Comparison of ENCODE assay signal across 7 cellular contexts in genomic region chr4:1292703-1293011, GRCh38. TPM values are rescaled to one million over a fixed set of nuclear protein-coding genes. Genes with fewer than 3 reads are reported as not detected.
DNase-seq lines count a peak whose midpoint lies in the region; ATAC-seq and TF ChIP-seq lines count a peak whose summit lies in the region.
"Not testable (repeated sequence)": the region's sequence is repeated elsewhere in the genome, so short reads cannot be mapped to it uniquely, and the experiment has no call there.

No MANE protein-coding gene starts in this region.

- H4K91ac ChIP-seq in IMR-90 (ENCODE audit: insufficient read depth, low read depth, low read length); mesenchymal stem cell (ENCODE audit: low read length): not testable (repeated sequence)

- H2BK120ac ChIP-seq in IMR-90 (ENCODE audit: low read depth, low read length); mesenchymal stem cell (ENCODE audit: low read depth, low read length): not testable (repeated sequence)

- not testable (repeated sequence) for TF ChIP-seq CTCF in CD4-positive, alpha-beta T cell (IDR thresholded peaks at IDR 0.05); IMR-90 (conservative IDR thresholded peaks at IDR 0.05; ENCODE audit: low read depth, low read length)

- H3K4me1 ChIP-seq in IMR-90 (ENCODE audit: control insufficient read depth, insufficient read depth, low read length) = not testable (repeated sequence)
- peaks cover 44% of the 10 kb centered on the region for H3K4me1 ChIP-seq in mesenchymal stem cell (ENCODE audit: control insufficient read depth, insufficient read depth, low read depth, low read length)

- H3K27me3 ChIP-seq in CD4-positive, alpha-beta T cell (ENCODE audit: control insufficient read depth, insufficient read depth, low read length); IMR-90 (ENCODE audit: control insufficient read depth, insufficient read depth, low read length); mesenchymal stem cell (ENCODE audit: control insufficient read depth in 1 of 2, insufficient read depth in 1 of 2, low read length in 2 of 2): not testable (repeated sequence)

- not testable (repeated sequence) for H3K27me3 Mint-ChIP-seq in CD4-positive, alpha-beta T cell; activated CD4-positive, alpha-beta T cell treated with anti-CD3 and anti-CD28 coated beads for 36 hours; activated naive CD4-positive, alpha-beta T cell treated with anti-CD3 and anti-CD28 coated beads, Interleukin-2, amount 10 ng/mL, durations not matched to agents 7 days and 5 days

- WGBS in IMR-90 (ENCODE audit: extremely low coverage in 2 of 2, insufficient read length in 1 of 2), 2 experiments = no CpG with 5 or more reads among the region's 8 CpGs
- 97% methylated on average over 4 of the region's 8 CpGs for WGBS in mesenchymal stem cell

- intact Hi-C loops in CD4-positive, alpha-beta T cell (cut with DNase I, micrococcal nuclease); IMR-90 (cut with micrococcal nuclease); activated CD4-positive, alpha-beta T cell treated with anti-CD3 and anti-CD28 coated beads for 36 hours (cut with DNase I, micrococcal nuclease); posterior vena cava (cut with DNase I): not testable (repeated sequence)

- H3K36me3 Mint-ChIP-seq in CD4-positive, alpha-beta T cell (ENCODE audit: low read depth) = peaks cover 23% of the 10 kb centered on the region
- H3K36me3 Mint-ChIP-seq in activated CD4-positive, alpha-beta T cell treated with anti-CD3 and anti-CD28 coated beads for 36 hours (ENCODE audit: low read depth) = peaks cover 13% of the 10 kb centered on the region
- H3K36me3 Mint-ChIP-seq in activated naive CD4-positive, alpha-beta T cell treated with anti-CD3 and anti-CD28 coated beads, Interleukin-2, amount 10 ng/mL, durations not matched to agents 7 days and 5 days = peaks cover 23% of the 10 kb centered on the region

- not testable (repeated sequence) for H3K23ac ChIP-seq in IMR-90 (ENCODE audit: low read depth, low read length); mesenchymal stem cell (ENCODE audit: low read length in 2 of 2)

- dilution Hi-C loops in IMR-90 (cut with HindIII; ENCODE audit: low sequenced_read_pairs, unreplicated experiment) = not testable (repeated sequence)

- peaks cover 59% of the 10 kb centered on the region for H3K4me1 Mint-ChIP-seq in CD4-positive, alpha-beta T cell (ENCODE audit: low read depth)
- H3K4me1 Mint-ChIP-seq in activated CD4-positive, alpha-beta T cell treated with anti-CD3 and anti-CD28 coated beads for 36 hours = peaks cover 63% of the 10 kb centered on the region
- H3K4me1 Mint-ChIP-seq in activated naive CD4-positive, alpha-beta T cell treated with anti-CD3 and anti-CD28 coated beads, Interleukin-2, amount 10 ng/mL, durations not matched to agents 7 days and 5 days = peaks cover 49% of the 10 kb centered on the region

- peak overlapping the region; percentile 75 for H2AK9ac ChIP-seq in IMR-90 (replicated peaks; ENCODE audit: low read depth, low read length, poor library complexity)

- DNase-seq in CD4-positive, alpha-beta T cell; IMR-90; activated CD4-positive, alpha-beta T cell treated with anti-CD3 and anti-CD28 coated beads for 36 hours; mesenchymal stem cell: not testable (repeated sequence)
- DNase-seq in activated naive CD4-positive, alpha-beta T cell treated with anti-CD3 and anti-CD28 coated beads, Interleukin-2, amount 10 ng/mL, durations not matched to agents 7 days and 5 days = peak; percentile 61
- DNase-seq in epidermal melanocyte (ENCODE audit: insufficient read length, low spot score) = peak; percentile 11
- peak; percentile 68 for DNase-seq in posterior vena cava (ENCODE audit: low spot score)

- H3K4me3 ChIP-seq in IMR-90 (ENCODE audit: insufficient read depth, low read depth, low read length); mesenchymal stem cell (ENCODE audit: insufficient read depth in 1 of 2, low read depth in 1 of 2, low read length in 2 of 2): not testable (repeated sequence)

- not testable (repeated sequence) for H4K8ac ChIP-seq in IMR-90 (ENCODE audit: low read depth in 2 of 2, low read length in 2 of 2); mesenchymal stem cell (ENCODE audit: low read length)

- H3K27ac ChIP-seq in CD4-positive, alpha-beta T cell (ENCODE audit: low read depth, low read length); IMR-90 (ENCODE audit: insufficient read depth, low read length); mesenchymal stem cell (ENCODE audit: low read length, poor library complexity, severe bottlenecking): not testable (repeated sequence)

- H4K20me1 ChIP-seq in IMR-90 (ENCODE audit: insufficient read depth, low read length) = peaks cover 70% of the 10 kb centered on the region

- not testable (repeated sequence) for H3K56ac ChIP-seq in IMR-90 (ENCODE audit: extremely low read depth, insufficient read depth, low read length)

- not testable (repeated sequence) for H2BK5ac ChIP-seq in IMR-90 (ENCODE audit: low read depth, low read length, poor library complexity, severe bottlenecking); mesenchymal stem cell (ENCODE audit: low read depth, low read length, poor library complexity, severe bottlenecking)

- not testable (repeated sequence) for H3K18ac ChIP-seq in IMR-90 (ENCODE audit: low read depth, low read length); mesenchymal stem cell (ENCODE audit: low read depth in 1 of 2, low read length in 2 of 2)

- not testable (repeated sequence) for TF ChIP-seq RAD21 in IMR-90 (IDR thresholded peaks at IDR 0.05; ENCODE audit: low read length)

- H3K9me3 ChIP-seq in CD4-positive, alpha-beta T cell (ENCODE audit: control insufficient read depth, low read length); IMR-90 (ENCODE audit: control insufficient read depth, insufficient read depth, low read length); mesenchymal stem cell (ENCODE audit: control insufficient read depth, low read length): not testable (repeated sequence)

- H3K4me3 Mint-ChIP-seq in CD4-positive, alpha-beta T cell = peak overlapping the region; percentile 93
- H3K4me3 Mint-ChIP-seq in activated CD4-positive, alpha-beta T cell treated with anti-CD3 and anti-CD28 coated beads for 36 hours = not testable (repeated sequence)
- peak overlapping the region; percentile 2 for H3K4me3 Mint-ChIP-seq in activated naive CD4-positive, alpha-beta T cell treated with anti-CD3 and anti-CD28 coated beads, Interleukin-2, amount 10 ng/mL, durations not matched to agents 7 days and 5 days

- not testable (repeated sequence) for H3K9me3 Mint-ChIP-seq in CD4-positive, alpha-beta T cell; activated CD4-positive, alpha-beta T cell treated with anti-CD3 and anti-CD28 coated beads for 36 hours (ENCODE audit: low read depth); activated naive CD4-positive, alpha-beta T cell treated with anti-CD3 and anti-CD28 coated beads, Interleukin-2, amount 10 ng/mL, durations not matched to agents 7 days and 5 days

- not testable (repeated sequence) for H3K4me2 ChIP-seq in IMR-90 (ENCODE audit: low read depth, low read length); mesenchymal stem cell (ENCODE audit: low read length, poor library complexity, severe bottlenecking)

- not testable (repeated sequence) for H2BK12ac ChIP-seq in mesenchymal stem cell (ENCODE audit: low read length in 2 of 2)

- H2BK15ac ChIP-seq in IMR-90 (ENCODE audit: low read depth, low read length); mesenchymal stem cell (ENCODE audit: low read depth, poor library complexity, severe bottlenecking): not testable (repeated sequence)

- not testable (repeated sequence) for H2AFZ ChIP-seq in IMR-90 (replicated peaks; ENCODE audit: low read length, poor library complexity); mesenchymal stem cell (ENCODE audit: low read depth, low read length)

- H2BK20ac ChIP-seq in IMR-90 (ENCODE audit: low read depth, low read length) = not testable (repeated sequence)

- H3K27ac Mint-ChIP-seq in CD4-positive, alpha-beta T cell = peak overlapping the region; percentile 93
- H3K27ac Mint-ChIP-seq in activated CD4-positive, alpha-beta T cell treated with anti-CD3 and anti-CD28 coated beads for 36 hours = peak overlapping the region; percentile 37
- peak overlapping the region; percentile 50 for H3K27ac Mint-ChIP-seq in activated naive CD4-positive, alpha-beta T cell treated with anti-CD3 and anti-CD28 coated beads, Interleukin-2, amount 10 ng/mL, durations not matched to agents 7 days and 5 days

- in situ Hi-C loops in IMR-90 (cut with MboI; ENCODE audit: low sequenced_read_pairs) = not testable (repeated sequence)

- not testable (repeated sequence) for H3K36me3 ChIP-seq in IMR-90 (ENCODE audit: control insufficient read depth, insufficient read depth, low read length)
- H3K36me3 ChIP-seq in mesenchymal stem cell (ENCODE audit: control insufficient read depth in 1 of 2, insufficient read depth in 2 of 2, low read depth in 1 of 2, low read length in 2 of 2) = peaks cover 13 to 36% of the 10 kb centered on the region in 2 experiments

- not testable (repeated sequence) for H4K5ac ChIP-seq in IMR-90 (ENCODE audit: low read depth, low read length)

- BruUV-seq in IMR-90 (replicated peaks; lab: Mats Ljungman, UMichigan) = not testable (repeated sequence)

- H3K9ac ChIP-seq in IMR-90 (ENCODE audit: low read depth, low read length) = not testable (repeated sequence)
- H3K9ac ChIP-seq in mesenchymal stem cell (ENCODE audit: low read length) = peak overlapping the region; percentile 92

- CTCF ChIA-PET in CD4-positive, alpha-beta T cell (lab: Charles Lee) = interaction anchor here (0.7 kb wide), 1 partner anchor 26 kb away, joined by 4 read pairs; no protein-coding TSS in a partner anchor
- CTCF ChIA-PET in IMR-90 (lab: Yijun Ruan, JAX) = not testable (repeated sequence)
- CTCF ChIA-PET in activated CD4-positive, alpha-beta T cell treated with anti-CD3 and anti-CD28 coated beads for 36 hours (lab: Charles Lee) = interaction anchor here (0.6 to 0.7 kb wide), 2 partner anchors 26 to 43 kb away, joined by 3 to 5 read pairs; no protein-coding TSS in a partner anchor
- CTCF ChIA-PET in activated naive CD4-positive, alpha-beta T cell treated with anti-CD3 and anti-CD28 coated beads, Interleukin-2, amount 10 ng/mL, durations not matched to agents 7 days and 5 days (lab: Charles Lee) = interaction anchor here (0.6 to 1.2 kb wide), 3 partner anchors 53 to 721 kb away, joined by 3 read pairs; no protein-coding TSS in a partner anchor

- POLR2A ChIA-PET in CD4-positive, alpha-beta T cell (lab: Charles Lee); IMR-90 (lab: Charles Lee; ENCODE audit: unreplicated experiment): not testable (repeated sequence)
- POLR2A ChIA-PET in activated CD4-positive, alpha-beta T cell treated with anti-CD3 and anti-CD28 coated beads for 36 hours (lab: Charles Lee) = interaction anchor here (0.7 kb wide), 1 partner anchor 57 kb away, joined by 9 read pairs; no protein-coding TSS in a partner anchor

- TF ChIP-seq POLR2A in IMR-90 (IDR thresholded peaks at IDR 0.05; ENCODE audit: low read depth, low read length) = not testable (repeated sequence)

- ATAC-seq in CD4-positive, alpha-beta T cell (ENCODE audit: poor library complexity); IMR-90 (ENCODE audit: low read depth); activated CD4-positive, alpha-beta T cell treated with anti-CD3 and anti-CD28 coated beads for 36 hours: not testable (repeated sequence)

- H3K4ac ChIP-seq in IMR-90 (ENCODE audit: low read depth, low read length); mesenchymal stem cell (ENCODE audit: low read depth in 1 of 2, low read length in 2 of 2): not testable (repeated sequence)

- H3K9me1 ChIP-seq in IMR-90 (ENCODE audit: insufficient read depth, low read length) = not testable (repeated sequence)

- not testable (repeated sequence) for H2AK5ac ChIP-seq in IMR-90 (ENCODE audit: low read depth, low read length); mesenchymal stem cell (ENCODE audit: low read length, severe bottlenecking)

- not testable (repeated sequence) for H3K14ac ChIP-seq in IMR-90 (replicated peaks; ENCODE audit: low read depth, low read length); mesenchymal stem cell (ENCODE audit: low read length in 2 of 2)

- H3K79me1 ChIP-seq in IMR-90 (ENCODE audit: low read depth in 1 of 2, low read length in 2 of 2) = peaks cover 0 to 46% of the 10 kb centered on the region in 2 experiments; a peak in 2 of 4 replicates
- not testable (repeated sequence) for H3K79me1 ChIP-seq in mesenchymal stem cell (replicated peaks; ENCODE audit: low read length, poor library complexity, severe bottlenecking)

RNA-seq across cellular contexts. Expression of gene MAEA, which starts 3.0 kb away (rescaled TPM):
- total RNA-seq in CD4-positive, alpha-beta T cell = 10 to 100 TPM; 61.5 to 63.2 TPM
- total RNA-seq in IMR-90 (2012; rRNA removed) = 61.5 and 77.2 TPM in 2 replicates
- polyA plus RNA-seq in IMR-90 (2012; rRNA removed) = 108 and 120 TPM in 2 replicates
- 108 and 119 TPM in 2 replicates for polyA plus RNA-seq in IMR-90 (2012; cell fraction: cytosol; rRNA removed)
- polyA plus RNA-seq in IMR-90 (2012; cell fraction: nucleus; rRNA removed; ENCODE audit: low replicate concordance) = 179 and 309 TPM in 2 replicates
- 10 to 100 TPM; 38.9 to 40.4 TPM for total RNA-seq in activated CD4-positive, alpha-beta T cell treated with anti-CD3 and anti-CD28 coated beads for 36 hours
- 37.6 TPM for polyA plus RNA-seq in mesenchymal stem cell (2013, experiment 1 of 2)
- polyA plus RNA-seq in mesenchymal stem cell (2013, experiment 2 of 2) = 37.1 TPM
- 10 to 100 TPM; 37.5 to 43.7 TPM for total RNA-seq in posterior vena cava

RNA-seq across cellular contexts. Expression of gene CTBP1, which starts 43.7 kb away (rescaled TPM):
- total RNA-seq in CD4-positive, alpha-beta T cell = 100 to 1,000 TPM; 132 to 148 TPM
- 147 TPM in 2 replicates for total RNA-seq in IMR-90 (2012; rRNA removed)
- polyA plus RNA-seq in IMR-90 (2012; rRNA removed) = 212 and 237 TPM in 2 replicates
- polyA plus RNA-seq in IMR-90 (2012; cell fraction: cytosol; rRNA removed) = 167 and 315 TPM in 2 replicates
- polyA plus RNA-seq in IMR-90 (2012; cell fraction: nucleus; rRNA removed; ENCODE audit: low replicate concordance) = 377 and 892 TPM in 2 replicates
- total RNA-seq in activated CD4-positive, alpha-beta T cell treated with anti-CD3 and anti-CD28 coated beads for 36 hours = 100 to 1,000 TPM; 152 to 177 TPM
- polyA plus RNA-seq in mesenchymal stem cell (2013, experiment 1 of 2) = 96.7 TPM
- 92.8 TPM for polyA plus RNA-seq in mesenchymal stem cell (2013, experiment 2 of 2)
- total RNA-seq in posterior vena cava = 100 to 1,000 TPM; 109 to 113 TPM

RNA-seq across cellular contexts. Expression of gene UVSSA, which starts 54.4 kb away (rescaled TPM):
- total RNA-seq in CD4-positive, alpha-beta T cell = 10 to 100 TPM; 31.1 to 33.1 TPM
- total RNA-seq in IMR-90 (2012; rRNA removed) = 1.4 TPM in 2 replicates
- polyA plus RNA-seq in IMR-90 (2012; rRNA removed) = 8.4 and 9.4 TPM in 2 replicates
- 5.7 and 5.9 TPM in 2 replicates for polyA plus RNA-seq in IMR-90 (2012; cell fraction: cytosol; rRNA removed)
- 63.0 and 126 TPM in 2 replicates for polyA plus RNA-seq in IMR-90 (2012; cell fraction: nucleus; rRNA removed; ENCODE audit: low replicate concordance)
- total RNA-seq in activated CD4-positive, alpha-beta T cell treated with anti-CD3 and anti-CD28 coated beads for 36 hours = 10 to 100 TPM; 14.8 to 18.1 TPM
- 4.8 TPM for polyA plus RNA-seq in mesenchymal stem cell (2013, experiment 1 of 2)
- 4.3 TPM for polyA plus RNA-seq in mesenchymal stem cell (2013, experiment 2 of 2)
- 10 to 100 TPM; 14.3 to 14.7 TPM for total RNA-seq in posterior vena cava

Comparison
In these comparisons a context has a peak if more than half of its experiments do, and no peak if none do; other contexts are left out.
1. H3K27ac Mint-ChIP-seq: peak in every context shown above with its lines; median percentile 93 in CD4-positive, alpha-beta T cell; 50 in activated naive CD4-positive, alpha-beta T cell treated with anti-CD3 and anti-CD28 coated beads, Interleukin-2, amount 10 ng/mL, durations not matched to agents 7 days and 5 days; 37 in activated CD4-positive, alpha-beta T cell treated with anti-CD3 and anti-CD28 coated beads for 36 hours.